Comparison of ENCODE assay signal across 1 cellular context in the genomic region with DNA sequence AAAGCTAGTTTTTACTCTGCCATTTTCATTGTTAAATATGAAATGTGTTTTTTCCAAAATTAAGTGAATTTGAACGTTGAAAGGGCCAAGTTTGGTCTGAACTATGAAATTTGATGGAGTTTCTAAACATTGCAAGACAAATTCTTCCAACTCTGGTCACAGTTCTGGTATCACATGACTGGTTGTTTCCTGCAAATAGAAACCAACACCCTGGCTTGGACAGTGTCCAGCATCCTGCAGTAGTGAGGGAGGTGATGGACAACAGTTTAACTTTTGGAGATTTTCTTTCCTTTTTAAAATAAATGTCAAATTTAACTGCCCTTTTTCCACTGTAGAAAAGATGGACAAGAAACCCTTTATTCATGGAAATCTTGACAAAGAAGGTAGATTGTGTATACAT.
TF ChIP-seq lines count a peak whose summit lies in the region.

No MANE protein-coding gene starts in this region.

TF ChIP-seq in IMR-90, 13 proteins besides CTCF, POLR2A, EP300 and RAD21 (continued from another document):
- TF ChIP-seq ELK1 (IDR thresholded peaks at IDR 0.05; ENCODE audit: borderline replicate concordance, low read depth, low read length) (no peak), MAZ (IDR thresholded peaks at IDR 0.05; ENCODE audit: borderline replicate concordance, low read depth, low read length) (no peak), MXI1 (IDR thresholded peaks at IDR 0.05; ENCODE audit: borderline replicate concordance, low read depth, low read length) (no peak), RFX5 (IDR thresholded peaks at IDR 0.05; ENCODE audit: low read depth, low read length) (no peak), SMC3 (IDR thresholded peaks at IDR 0.05; ENCODE audit: low read depth, low read length) (no peak), BHLHE40 (IDR thresholded peaks at IDR 0.05; ENCODE audit: low read depth, low read length) (no peak)
- TF ChIP-seq, protein P1, sequence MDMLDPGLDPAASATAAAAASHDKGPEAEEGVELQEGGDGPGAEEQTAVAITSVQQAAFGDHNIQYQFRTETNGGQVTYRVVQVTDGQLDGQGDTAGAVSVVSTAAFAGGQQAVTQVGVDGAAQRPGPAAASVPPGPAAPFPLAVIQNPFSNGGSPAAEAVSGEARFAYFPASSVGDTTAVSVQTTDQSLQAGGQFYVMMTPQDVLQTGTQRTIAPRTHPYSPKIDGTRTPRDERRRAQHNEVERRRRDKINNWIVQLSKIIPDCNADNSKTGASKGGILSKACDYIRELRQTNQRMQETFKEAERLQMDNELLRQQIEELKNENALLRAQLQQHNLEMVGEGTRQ (IDR thresholded peaks at IDR 0.05; ENCODE audit: low read depth, low read length), result no peak
TF ChIP-seq in IMR-90: peak in this region for 0.
